In the genomic region with DNA sequence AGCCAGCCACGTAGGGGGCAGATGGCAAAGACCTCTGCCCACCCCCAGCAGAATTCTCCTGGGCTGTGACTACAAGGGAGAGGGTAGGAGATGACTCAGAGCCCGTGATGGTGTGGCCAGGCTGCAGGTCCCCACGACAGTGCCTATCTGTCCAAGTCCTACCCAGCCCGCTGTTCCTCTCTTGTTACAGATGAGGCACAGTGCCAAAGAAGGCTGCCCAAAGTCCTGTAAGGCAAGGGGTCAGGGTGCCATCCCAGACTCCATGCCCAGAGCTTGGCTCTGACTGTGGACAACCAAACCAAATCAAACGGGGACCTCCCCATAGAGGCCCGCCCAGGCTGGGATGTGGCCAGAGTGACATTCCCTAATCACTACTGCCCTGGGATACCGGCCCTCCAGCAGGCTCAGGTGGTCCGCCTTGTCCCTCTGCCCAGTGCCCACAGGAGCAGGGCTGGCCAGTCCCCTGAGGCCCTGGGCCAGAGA, we compare ENCODE assay signal across 9 cellular contexts. TPM values are rescaled to one million over a fixed set of nuclear protein-coding genes. Genes with fewer than 3 reads are reported as not detected.
DNase-seq lines count a peak whose midpoint lies in the region; ATAC-seq and TF ChIP-seq lines count a peak whose summit lies in the region.
"Had no signal": no experiment of that assay in that cellular context is flagged by ENCODE, and none has a peak within 500 bp of the region (broad histone marks: within the 10 kb centered on the region; RNA-seq: fewer than 3 reads in every experiment).

No MANE protein-coding gene starts in this region.

- no peaks in the 10 kb centered on the region for H3K9me3 Mint-ChIP-seq in activated naive CD4-positive, alpha-beta T cell treated with anti-CD3 and anti-CD28 coated beads for 36 hours

- H3K27me3 ChIP-seq in mesenchymal stem cell (ENCODE audit: control insufficient read depth in 1 of 2, insufficient read depth in 1 of 2, low read length in 2 of 2): no peaks in the 10 kb centered on the region
- H3K27me3 ChIP-seq in vagina: no peaks in the 10 kb centered on the region

- H3K4me1 Mint-ChIP-seq in activated naive CD4-positive, alpha-beta T cell treated with anti-CD3 and anti-CD28 coated beads for 36 hours (ENCODE audit: low read depth): peaks cover 2% of the 10 kb centered on the region

- H3K18ac ChIP-seq in mesenchymal stem cell (ENCODE audit: low read depth in 1 of 2, low read length in 2 of 2): peak overlapping the region; percentile 23 to 52

- DNase-seq in activated naive CD4-positive, alpha-beta T cell treated with anti-CD3 and anti-CD28 coated beads for 36 hours: no peak
- no peak for DNase-seq in activated naive CD4-positive, alpha-beta T cell (lab: John Stamatoyannopoulos, UW)
- DNase-seq in cerebellum (ENCODE audit: low spot score) (peak; percentile 63), mesenchymal stem cell (peak; percentile 58), vagina (ENCODE audit: extremely low spot score in 2 of 2) (no peak), SK-N-DZ (ENCODE audit: low spot score) (no peak)
- DNase-seq: NCI-H748 treated with DMSO at 0.1 percent for 48 hours had no signal

- H2AK5ac ChIP-seq in mesenchymal stem cell (ENCODE audit: low read length, severe bottlenecking): peak overlapping the region; percentile 7

- H3K4me2 ChIP-seq in mesenchymal stem cell (ENCODE audit: low read length, poor library complexity, severe bottlenecking): peak overlapping the region; percentile 74

- CTCF ChIA-PET in activated naive CD4-positive, alpha-beta T cell treated with anti-CD3 and anti-CD28 coated beads for 36 hours (lab: Charles Lee): no interaction called here

- peak overlapping the region; percentile 97 for H3K9ac ChIP-seq in mesenchymal stem cell (ENCODE audit: low read length)

- H3K79me1 ChIP-seq in mesenchymal stem cell (replicated peaks; ENCODE audit: low read length, poor library complexity, severe bottlenecking): peaks cover 10% of the 10 kb centered on the region

- H3K36me3 Mint-ChIP-seq in activated naive CD4-positive, alpha-beta T cell treated with anti-CD3 and anti-CD28 coated beads for 36 hours (ENCODE audit: low read depth): no peaks in the 10 kb centered on the region

- no peak overlapping the region for H2BK5ac ChIP-seq in mesenchymal stem cell (ENCODE audit: low read depth, low read length, poor library complexity, severe bottlenecking)

- ATAC-seq in HG03469 (IDR thresholded peaks at IDR 0.05; ENCODE audit: unreplicated experiment) (no peak), GM21515 (IDR thresholded peaks at IDR 0.05; ENCODE audit: unreplicated experiment) (no peak)

- H3K27me3 Mint-ChIP-seq in activated naive CD4-positive, alpha-beta T cell treated with anti-CD3 and anti-CD28 coated beads for 36 hours (ENCODE audit: low read depth): peaks cover 30% of the 10 kb centered on the region

- peak overlapping the region; percentile 16 to 89 for H3K4me3 ChIP-seq in mesenchymal stem cell (ENCODE audit: insufficient read depth in 1 of 2, low read depth in 1 of 2, low read length in 2 of 2)
- H3K4me3 ChIP-seq in vagina: peak overlapping the region; percentile 55 to 86

- peak overlapping the region; percentile 88 for H3K27ac ChIP-seq in mesenchymal stem cell (ENCODE audit: low read length, poor library complexity, severe bottlenecking)
- H3K27ac ChIP-seq in vagina: peak overlapping the region; percentile 97

- H3K27ac Mint-ChIP-seq in activated naive CD4-positive, alpha-beta T cell treated with anti-CD3 and anti-CD28 coated beads for 36 hours: no peak overlapping the region

- H2BK15ac ChIP-seq in mesenchymal stem cell (ENCODE audit: low read depth, poor library complexity, severe bottlenecking): no peak overlapping the region

- H3K4ac ChIP-seq in mesenchymal stem cell (ENCODE audit: low read depth in 1 of 2, low read length in 2 of 2): peak overlapping the region; percentile 54 to 63

- TF ChIP-seq CTCF in vagina (IDR thresholded peaks at IDR 0.05): no peak

- no peaks in the 10 kb centered on the region for H3K9me3 ChIP-seq in mesenchymal stem cell (ENCODE audit: control insufficient read depth, low read length)
- H3K9me3 ChIP-seq in vagina: no peaks in the 10 kb centered on the region

- no peak overlapping the region for H2AFZ ChIP-seq in mesenchymal stem cell (ENCODE audit: low read depth, low read length)

- no peak overlapping the region for H2BK120ac ChIP-seq in mesenchymal stem cell (ENCODE audit: low read depth, low read length)

- no peak overlapping the region for H4K91ac ChIP-seq in mesenchymal stem cell (ENCODE audit: low read length)

- peak overlapping the region in 1 of 2 experiments; percentile 64 for H3K14ac ChIP-seq in mesenchymal stem cell (ENCODE audit: low read length in 2 of 2)

- H4K8ac ChIP-seq in mesenchymal stem cell (ENCODE audit: low read length): no peak overlapping the region

- 44% methylated on average over 7 of the region's 8 CpGs for WGBS in mesenchymal stem cell

- peak overlapping the region in 1 of 2 experiments; percentile 79 for H2BK12ac ChIP-seq in mesenchymal stem cell (ENCODE audit: low read length in 2 of 2)

- peak overlapping the region in 1 of 2 experiments; percentile 57 for H3K23ac ChIP-seq in mesenchymal stem cell (ENCODE audit: low read length in 2 of 2)

- H3K4me1 ChIP-seq in mesenchymal stem cell (ENCODE audit: control insufficient read depth, insufficient read depth, low read depth, low read length) (peaks cover 60% of the 10 kb centered on the region), vagina (peaks cover 71% of the 10 kb centered on the region)

- no peak for TF ChIP-seq POLR2A in vagina (IDR thresholded peaks at IDR 0.05)

- H3K4me3 Mint-ChIP-seq in activated naive CD4-positive, alpha-beta T cell treated with anti-CD3 and anti-CD28 coated beads for 36 hours: peak overlapping the region; percentile 42

- H3K36me3 ChIP-seq in mesenchymal stem cell (ENCODE audit: control insufficient read depth in 1 of 2, insufficient read depth in 2 of 2, low read depth in 1 of 2, low read length in 2 of 2) (peaks cover 3 to 33% of the 10 kb centered on the region in 2 experiments), vagina (no peaks in the 10 kb centered on the region)

- intact Hi-C loops in activated naive CD4-positive, alpha-beta T cell treated with anti-CD3 and anti-CD28 coated beads for 36 hours (cut with micrococcal nuclease): no loop called here
- intact Hi-C loops in vagina (cut with DNase I): no loop called here

RNA-seq across cellular contexts. Expression of a gene that starts 12.6 kb away (rescaled TPM):
- under 1 TPM; 0.67 to 0.81 TPM for total RNA-seq in activated naive CD4-positive, alpha-beta T cell treated with anti-CD3 and anti-CD28 coated beads for 36 hours
- 24.5 TPM for total RNA-seq in cerebellum
- 169 TPM for polyA plus RNA-seq in mesenchymal stem cell (2013, experiment 1 of 2)
- polyA plus RNA-seq in mesenchymal stem cell (2013, experiment 2 of 2): 176 TPM
- 39.5 TPM for total RNA-seq in vagina
- 38.2 and 42.1 TPM in 2 replicates for polyA plus RNA-seq in SK-N-DZ (2014; cell fraction: cytosol; rRNA removed)
- 33.6 and 40.5 TPM in 2 replicates for polyA plus RNA-seq in SK-N-DZ (2014; cell fraction: nucleus; rRNA removed)

RNA-seq across cellular contexts. Expression of a gene that starts 45.2 kb away (rescaled TPM):
- total RNA-seq in activated naive CD4-positive, alpha-beta T cell treated with anti-CD3 and anti-CD28 coated beads for 36 hours: not detected
- total RNA-seq in cerebellum (not detected), vagina (not detected)
- not detected for polyA plus RNA-seq in mesenchymal stem cell (2013, experiment 1 of 2)
- not detected for polyA plus RNA-seq in mesenchymal stem cell (2013, experiment 2 of 2)
- polyA plus RNA-seq in SK-N-DZ (2014; cell fraction: cytosol; rRNA removed): not detected in 2 replicates
- not detected in 2 replicates for polyA plus RNA-seq in SK-N-DZ (2014; cell fraction: nucleus; rRNA removed)

RNA-seq across cellular contexts. Expression of a gene that starts 57.0 kb away (rescaled TPM):
- total RNA-seq in activated naive CD4-positive, alpha-beta T cell treated with anti-CD3 and anti-CD28 coated beads for 36 hours: not detected
- not detected for total RNA-seq in cerebellum
- polyA plus RNA-seq in mesenchymal stem cell (2013, experiment 1 of 2): not detected
- polyA plus RNA-seq in mesenchymal stem cell (2013, experiment 2 of 2): not detected
- not detected for total RNA-seq in vagina
- polyA plus RNA-seq in SK-N-DZ (2014; cell fraction: cytosol; rRNA removed): not detected in 2 replicates
- not detected in 2 replicates for polyA plus RNA-seq in SK-N-DZ (2014; cell fraction: nucleus; rRNA removed)

Comparison
In these comparisons a context has a peak if more than half of its experiments do, and no peak if none do; other contexts are left out.
1. DNase-seq: peak in cerebellum (single experiment) and mesenchymal stem cell (single experiment); none in activated naive CD4-positive, alpha-beta T cell treated with anti-CD3 and anti-CD28 coated beads for 36 hours (single experiment), activated naive CD4-positive, alpha-beta T cell (0 of 4), vagina (0 of 2) and SK-N-DZ (single experiment).
2. RNA of a gene that starts 12.6 kb away (total RNA-seq): 39.5 TPM in vagina (single experiment) and 24.5 TPM in cerebellum (single experiment); 0.67 to 0.81 TPM in activated naive CD4-positive, alpha-beta T cell treated with anti-CD3 and anti-CD28 coated beads for 36 hours; every median in the first group is over 10 times any median in the second.